8 cellular contexts compared by ENCODE assay signal in the genomic region with DNA sequence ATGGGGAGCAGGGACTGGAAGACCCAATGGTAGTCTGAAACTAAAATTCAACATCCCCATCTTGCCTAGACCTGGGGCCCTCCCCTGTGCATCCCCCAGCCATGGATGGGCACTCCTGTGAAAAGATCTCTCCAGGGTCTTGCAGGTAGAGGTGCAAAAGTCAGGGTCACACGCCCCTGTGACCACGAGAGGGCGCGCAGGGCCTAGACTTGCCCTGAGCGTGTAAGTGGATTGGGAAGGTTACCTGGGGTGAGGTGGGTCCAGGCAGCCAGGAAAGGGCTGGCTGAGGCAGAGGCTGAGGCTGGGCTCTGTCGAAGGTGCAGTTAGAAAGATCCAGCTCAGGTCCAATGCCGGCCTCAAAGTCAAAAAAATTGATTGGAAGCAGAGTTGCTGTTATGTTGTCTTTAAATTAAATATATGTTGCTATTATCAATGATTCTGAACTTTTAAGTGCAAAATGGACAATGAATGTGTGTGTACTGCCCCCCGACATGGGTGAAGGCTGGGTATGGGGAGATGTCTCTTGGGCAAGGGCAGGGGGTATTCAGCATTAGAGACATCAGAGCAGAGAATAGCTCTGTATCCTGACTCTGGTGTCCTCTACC. TPM values are rescaled to one million over a fixed set of nuclear protein-coding genes. Genes with fewer than 3 reads are reported as not detected.
DNase-seq lines count a peak whose midpoint lies in the region; ATAC-seq and TF ChIP-seq lines count a peak whose summit lies in the region.

No MANE protein-coding gene starts in this region.

- peak; percentile 72 for TF ChIP-seq CTCF in colonic mucosa (IDR thresholded peaks at IDR 0.05)

- H3K4me1 ChIP-seq in colonic mucosa (peaks cover 3% of the 10 kb centered on the region), mesenchymal stem cell (ENCODE audit: control insufficient read depth, insufficient read depth, low read depth, low read length) (no peaks in the 10 kb centered on the region)

- H4K91ac ChIP-seq in mesenchymal stem cell (ENCODE audit: low read length) = no peak overlapping the region

- no peak overlapping the region for H3K14ac ChIP-seq in mesenchymal stem cell (ENCODE audit: low read length in 2 of 2)

- H3K9ac ChIP-seq in colonic mucosa (ENCODE audit: low read depth in 2 of 2, low read length in 2 of 2) (no peak overlapping the region), mesenchymal stem cell (ENCODE audit: low read length) (no peak overlapping the region)

- intact Hi-C loops in colonic mucosa (cut with DNase I) = loop anchor here (2.0 kb wide), 1 partner anchor 66 kb away; no protein-coding TSS in a partner anchor

- H2BK12ac ChIP-seq in mesenchymal stem cell (ENCODE audit: low read length in 2 of 2) = no peak overlapping the region

- H2AK5ac ChIP-seq in mesenchymal stem cell (ENCODE audit: low read length, severe bottlenecking) = no peak overlapping the region

- no peak overlapping the region for H2AFZ ChIP-seq in mesenchymal stem cell (ENCODE audit: low read depth, low read length)

- ATAC-seq in activated CD4-positive, CD25-positive, alpha-beta regulatory T cell treated with anti-CD3 and anti-CD28 coated beads, Interleukin-2, amount 50 U/mL, for 24 hours = peak; percentile 39 to 60

- no peak overlapping the region for H3K4me2 ChIP-seq in mesenchymal stem cell (ENCODE audit: low read length, poor library complexity, severe bottlenecking)

- H3K23ac ChIP-seq in mesenchymal stem cell (ENCODE audit: low read length in 2 of 2) = no peak overlapping the region

- H3K9me3 ChIP-seq in colonic mucosa = no peaks in the 10 kb centered on the region
- H3K9me3 ChIP-seq in mesenchymal stem cell (ENCODE audit: control insufficient read depth, low read length) = no peaks in the 10 kb centered on the region

- H3K79me1 ChIP-seq in mesenchymal stem cell (replicated peaks; ENCODE audit: low read length, poor library complexity, severe bottlenecking) = no peaks in the 10 kb centered on the region

- H2BK5ac ChIP-seq in mesenchymal stem cell (ENCODE audit: low read depth, low read length, poor library complexity, severe bottlenecking) = no peak overlapping the region

- no peak overlapping the region for H2BK120ac ChIP-seq in mesenchymal stem cell (ENCODE audit: low read depth, low read length)

- DNase-seq in NOMO-1 (lab: John Stamatoyannopoulos, UW; ENCODE audit: unreplicated experiment in 2 of 2) (peak; percentile 14 to 33), NOMO-1 treated with dmso at 0.1 percent for 144 hours (lab: John Stamatoyannopoulos, UW; ENCODE audit: unreplicated experiment) (no peak), NCI-H146 treated with DMSO at 0.1 percent for 48 hours (lab: John Stamatoyannopoulos, UW; ENCODE audit: unreplicated experiment) (peak; percentile 14), colonic mucosa (peak; percentile 72), mesenchymal stem cell (peak; percentile 49), OCI-M2 (lab: John Stamatoyannopoulos, UW; ENCODE audit: unreplicated experiment) (no peak)
- DNase-seq in stimulated activated naive CD4-positive, alpha-beta T cell treated with Interleukin-2 at 50 U/mL for 16 hours (lab: John Stamatoyannopoulos, UW) = peak; percentile 40

- H3K18ac ChIP-seq in mesenchymal stem cell (ENCODE audit: low read depth in 1 of 2, low read length in 2 of 2) = no peak overlapping the region

- H4K8ac ChIP-seq in mesenchymal stem cell (ENCODE audit: low read length) = no peak overlapping the region

- H3K4me3 ChIP-seq in colonic mucosa = no peak overlapping the region
- H3K4me3 ChIP-seq in mesenchymal stem cell (ENCODE audit: insufficient read depth in 1 of 2, low read depth in 1 of 2, low read length in 2 of 2) = no peak overlapping the region

- H3K27me3 ChIP-seq in colonic mucosa (peaks cover 7% of the 10 kb centered on the region), mesenchymal stem cell (ENCODE audit: control insufficient read depth in 1 of 2, insufficient read depth in 1 of 2, low read length in 2 of 2) (peaks cover 21 to 75% of the 10 kb centered on the region in 2 experiments)

- H3K27ac ChIP-seq in colonic mucosa (no peak overlapping the region), mesenchymal stem cell (ENCODE audit: low read length, poor library complexity, severe bottlenecking) (no peak overlapping the region)

- H3K36me3 ChIP-seq in colonic mucosa = no peaks in the 10 kb centered on the region
- H3K36me3 ChIP-seq in mesenchymal stem cell (ENCODE audit: control insufficient read depth in 1 of 2, insufficient read depth in 2 of 2, low read depth in 1 of 2, low read length in 2 of 2) = peaks cover 0 to 23% of the 10 kb centered on the region in 2 experiments

- H3K4ac ChIP-seq in mesenchymal stem cell (ENCODE audit: low read depth in 1 of 2, low read length in 2 of 2) = no peak overlapping the region

- WGBS in mesenchymal stem cell = 9% methylated on average over 8 of the region's 8 CpGs

- no peak overlapping the region for H2BK15ac ChIP-seq in mesenchymal stem cell (ENCODE audit: low read depth, poor library complexity, severe bottlenecking)

RNA-seq across cellular contexts. Expression of gene POU2F3, which starts 4.8 kb away (rescaled TPM):
- 1 to 10 TPM in 1 of 2 donors, under 1 TPM in 1; 0.77 to 1.5 TPM for total RNA-seq in colonic mucosa
- 0.04 TPM for polyA plus RNA-seq in mesenchymal stem cell (2013, experiment 1 of 2)
- polyA plus RNA-seq in mesenchymal stem cell (2013, experiment 2 of 2) = 0.04 TPM

RNA-seq across cellular contexts. Expression of gene OAF, which starts 24.3 kb away (rescaled TPM):
- total RNA-seq in colonic mucosa = 100 to 1,000 TPM; 142 to 152 TPM
- polyA plus RNA-seq in mesenchymal stem cell (2013, experiment 1 of 2) = 50.9 TPM
- polyA plus RNA-seq in mesenchymal stem cell (2013, experiment 2 of 2) = 50.4 TPM

Comparison
In these comparisons a context has a peak if more than half of its experiments do, and no peak if none do; other contexts are left out.
1. DNase-seq: peak in NOMO-1 (2 of 2), NCI-H146 treated with DMSO at 0.1 percent for 48 hours (single experiment), colonic mucosa (single experiment), mesenchymal stem cell (single experiment) and stimulated activated naive CD4-positive, alpha-beta T cell treated with Interleukin-2 at 50 U/mL for 16 hours (single experiment); none in NOMO-1 treated with dmso at 0.1 percent for 144 hours (single experiment) and OCI-M2 (single experiment).